23 cellular contexts compared by ENCODE assay signal in genomic region chr6:47366335-47366879, GRCh38.
"Had no signal": no experiment of that assay in that cellular context is flagged by ENCODE, and none has a peak within 500 bp of the region (broad histone marks: within the 10 kb centered on the region; RNA-seq: fewer than 3 reads in every experiment).

No MANE protein-coding gene starts in this region.

- H3K4me3 ChIP-seq: coronary artery, hepatocyte, left ventricle myocardium inferior, lung, spleen, testis, transverse colon had no signal

- H3K27me3 ChIP-seq: hepatocyte, spleen, testis, transverse colon had no signal

- H2AFZ ChIP-seq: hepatocyte had no signal

- FAIRE-seq: endothelial cell of umbilical vein, kidney had no signal

- H3K4me1 ChIP-seq: left ventricle myocardium inferior, spleen, testis, transverse colon had no signal

- DNase-seq: effector CD4-positive, alpha-beta T cell; endodermal cell; foreskin melanocyte; head of caudate nucleus; kidney; left cardiac atrium; left ventricle myocardium inferior; mesenchymal stem cell; naive B cell; posterior cingulate gyrus; spleen; stimulated activated CD4-positive, alpha-beta T cell treated with anti-CD3 and anti-CD28 coated beads, Interleukin-15, amount 100 ng/mL, for 24 hours; stimulated activated CD4-positive, alpha-beta T cell treated with anti-CD3 and anti-CD28 coated beads, Interleukin-1b, Interleukin-23, amount 100 ng/mL, for 48 hours; stimulated activated CD4-positive, alpha-beta T cell treated with anti-CD3 and anti-CD28 coated beads, Interleukin-4, amount 100 ng/mL, for 24 hours; stimulated activated naive CD8-positive, alpha-beta T cell treated with anti-CD3 and anti-CD28 coated beads, Interleukin-15, amount 100 ng/mL, for 72 hours; testis; transverse colon had no signal

- ATAC-seq: left cardiac atrium; sciatic nerve; stimulated activated memory B cell treated with anti-CD40 and anti-IgM and Interleukin-4, amounts not matched to agents 10 μg/mL and 1 μg/mL and 100 μg/mL, for 72 hours; stimulated activated naive CD8-positive, alpha-beta T cell treated with anti-CD3 and anti-CD28 coated beads, Interleukin-15, amount 100 ng/mL, for 72 hours had no signal

- H3K36me3 ChIP-seq: left ventricle myocardium inferior, spleen, transverse colon had no signal

- H3K9me3 ChIP-seq: spleen, testis, transverse colon had no signal

- H3K4me2 ChIP-seq: hepatocyte had no signal

- H3K27ac ChIP-seq: coronary artery, hepatocyte, left ventricle myocardium inferior, spleen, testis, transverse colon had no signal

- H3K79me2 ChIP-seq: hepatocyte had no signal
